Comparison of ENCODE assay signal across 8 cellular contexts in genomic region chr17:57995076-57995956, GRCh38. TPM values are rescaled to one million over a fixed set of nuclear protein-coding genes. Genes with fewer than 3 reads are reported as not detected.
DNase-seq lines count a peak whose midpoint lies in the region; ATAC-seq, FAIRE-seq and TF ChIP-seq lines count a peak whose summit lies in the region.

No MANE protein-coding gene starts in this region.

- H3K27me3 ChIP-seq in DND-41 (ENCODE audit: insufficient read depth, low read length, poor library complexity) (no peaks in the 10 kb centered on the region), HAP-1 (ENCODE audit: low read depth) (no peaks in the 10 kb centered on the region), K562 (ENCODE audit: control insufficient read depth in 2 of 2, insufficient read depth in 2 of 2, low read length in 2 of 2) (no peaks in the 10 kb centered on the region), iPS DF 6.9 (ENCODE audit: control insufficient read depth, insufficient read depth, low read length) (no peaks in the 10 kb centered on the region), spleen (replicated peaks in 1 of 7) (no peaks in the 10 kb centered on the region)

- TF ChIP-seq RAD21 in K562 (CRISPR knock-in tag; conservative IDR thresholded peaks at IDR 0.05 in 1 of 2, IDR thresholded peaks at IDR 0.05 in 1 of 2) = peak; percentile 57 to 72

- H3K4me3 ChIP-seq in DND-41 (ENCODE audit: low read depth in 1 of 2, low read length in 2 of 2) (no peak overlapping the region), HAP-1 (no peak overlapping the region), K562 (no peak overlapping the region), iPS DF 6.9 (ENCODE audit: low read length) (no peak overlapping the region), spleen (no peak overlapping the region)

- in situ Hi-C loops in HAP-1 (cut with MboI; ENCODE audit: low sequenced_read_pairs) = loop anchor here (5.0 to 10.0 kb wide), 2 partner anchors 101 to 138 kb away; no protein-coding TSS in a partner anchor
- in situ Hi-C loops in K562 (cut with MboI) = loop anchor here (5.0 kb wide), 1 partner anchor 143 kb away; the partner anchor contains the start of gene MRPS23

- CTCF ChIA-PET in K562 (lab: Yijun Ruan, JAX; ENCODE audit: low intra/inter-chr PET ratio) = interaction anchor here (0.6 to 1.4 kb wide), 8 partner anchors 12 to 871 kb away, joined by 3 to 8 read pairs (median 4); partner anchors contain the start of gene SRSF1

- intact Hi-C loops in K562 (cut with micrococcal nuclease) = loop anchor here (1.0 to 5.0 kb wide), 5 partner anchors 45 to 137 kb away; no protein-coding TSS in a partner anchor
- intact Hi-C loops in spleen (cut with DNase I; ENCODE audit: low total_unique reads) = loop anchor here (5.0 kb wide), 1 partner anchor 103 kb away; no protein-coding TSS in a partner anchor

- peak; percentile 85 for FAIRE-seq in K562 (lab: Jason Lieb, UNC)

- no TSS peak for BruUV-seq in K562 (replicated peaks; lab: Mats Ljungman, UMichigan)

- H3K4me2 ChIP-seq in DND-41 (ENCODE audit: insufficient read depth, low read length) (no peak overlapping the region), K562 (ENCODE audit: insufficient read depth, low read length) (no peak overlapping the region)

- peaks cover 3% of the 10 kb centered on the region for H3K9me1 ChIP-seq in K562 (ENCODE audit: control insufficient read depth, insufficient read depth, low read length)

- DNase-seq in DND-41 = peak; percentile 72
- DNase-seq in HAP-1 (ENCODE audit: low spot score in 2 of 2) = peak; percentile 70 to 76
- peak; percentile 64 for DNase-seq in NCI-H187 treated with DMSO at 0.1 percent for 48 hours (lab: John Stamatoyannopoulos, UW)
- peak in 2 of 3 donors; percentile 17 to 20 for DNase-seq in T-helper 17 cell
- DNase-seq in K562 (ENCODE audit: extremely low read depth in 1 of 4, low spot score in 3 of 4) = peak; percentile 50 to 81 (median 65)
- peak; percentile 67 for DNase-seq in iPS DF 6.9 (ENCODE audit: low read depth, low spot score)
- no peak for DNase-seq in spleen
- no peak for DNase-seq in NK-92 (lab: John Stamatoyannopoulos, UW; ENCODE audit: unreplicated experiment)

- peak overlapping the region; percentile 66 for H3K4me3 Mint-ChIP-seq in T-helper 17 cell

- no peaks in the 10 kb centered on the region for H3K36me3 Mint-ChIP-seq in T-helper 17 cell (ENCODE audit: low read depth)

- POLR2A ChIA-PET in K562 (lab: Yijun Ruan, JAX) = interaction anchor here (0.7 to 7.6 kb wide), 9 partner anchors 8 to 1020 kb away, joined by 3 to 82 read pairs (median 4); partner anchors contain the start of gene SRSF1

- H3K27me3 Mint-ChIP-seq in T-helper 17 cell = no peaks in the 10 kb centered on the region

- 31% methylated on average over 4 of the region's 4 CpGs for WGBS in K562 (ENCODE audit: insufficient coverage, low coverage, missing lambda C conversion rate)
- WGBS in iPS DF 6.9 (ENCODE audit: insufficient coverage, insufficient read length) = no CpG with 5 or more reads among the region's 4 CpGs
- WGBS in spleen, 5 donors = 32 to 42% (median 37%) methylated on average over 4 of the region's 4 CpGs

- H3K36me3 ChIP-seq in DND-41 (ENCODE audit: insufficient read depth, low read length) (peaks cover 16% of the 10 kb centered on the region), HAP-1 (replicated peaks) (peaks cover 37% of the 10 kb centered on the region), K562 (ENCODE audit: control insufficient read depth, insufficient read depth, low read length) (peaks cover 29% of the 10 kb centered on the region), iPS DF 6.9 (ENCODE audit: control insufficient read depth, insufficient read depth, low read length) (peaks cover 5% of the 10 kb centered on the region; the same call in 1 of the 2 replicates), spleen (peaks cover 0 to 38% (median 10%) of the 10 kb centered on the region in 6 donors)

- no peak for TF ChIP-seq EP300 in K562 (IDR thresholded peaks at IDR 0.05; ENCODE audit: low read length)

- peaks cover 23% of the 10 kb centered on the region for H3K4me1 ChIP-seq in DND-41 (ENCODE audit: insufficient read depth, low read length)
- peaks cover 15% of the 10 kb centered on the region for H3K4me1 ChIP-seq in HAP-1
- peaks cover 2 to 31% of the 10 kb centered on the region in 2 experiments; a peak in 4 of 5 replicates for H3K4me1 ChIP-seq in K562 (replicated peaks in 1 of 2; ENCODE audit: control insufficient read depth in 2 of 2, insufficient read depth in 2 of 2, low read length in 2 of 2)
- peaks cover 2% of the 10 kb centered on the region; the same call in 1 of the 2 replicates for H3K4me1 ChIP-seq in iPS DF 6.9 (ENCODE audit: control insufficient read depth, insufficient read depth, low read length)
- H3K4me1 ChIP-seq in spleen = peaks cover 9 to 71% (median 40%) of the 10 kb centered on the region in 6 donors

- H3K9ac ChIP-seq in DND-41 (ENCODE audit: low read depth, low read length) = no peak overlapping the region
- no peak overlapping the region for H3K9ac ChIP-seq in K562 (ENCODE audit: insufficient read depth in 1 of 2, low read depth in 2 of 2, low read length in 2 of 2)

- H4K20me1 ChIP-seq in DND-41 (ENCODE audit: insufficient read depth, low read length) (peaks cover 20% of the 10 kb centered on the region), K562 (replicated peaks; ENCODE audit: control insufficient read depth, insufficient read depth, low read length) (no peaks in the 10 kb centered on the region; the same call in 1 of the 2 replicates)

- H3K27ac Mint-ChIP-seq in T-helper 17 cell = peak overlapping the region; percentile 83

- H3K4me1 Mint-ChIP-seq in T-helper 17 cell = peaks cover 21% of the 10 kb centered on the region

- TF ChIP-seq CTCF in DND-41 (IDR thresholded peaks at IDR 0.05; ENCODE audit: borderline replicate concordance, extremely low read depth, low read length, poor library complexity, severe bottlenecking) (peak; percentile 78), K562 (IDR thresholded peaks at IDR 0.05 in 2 of 3, conservative IDR thresholded peaks at IDR 0.05 in 1 of 3; ENCODE audit: insufficient read depth in 2 of 3, low read depth in 1 of 3, low read length in 3 of 3) (peak; percentile 70 to 80 (median 78)), spleen (IDR thresholded peaks at IDR 0.05 in 8 of 11, conservative IDR thresholded peaks at IDR 0.05 in 3 of 11) (peak; percentile 23 to 78 (median 65))

- H2AFZ ChIP-seq in DND-41 (ENCODE audit: low read depth, low read length) = no peak overlapping the region
- no peak overlapping the region for H2AFZ ChIP-seq in K562 (ENCODE audit: low read depth, low read length)

- TF ChIP-seq POLR2A in K562 (conservative IDR thresholded peaks at IDR 0.05) = peak; percentile 79
- TF ChIP-seq POLR2A in spleen (IDR thresholded peaks at IDR 0.05) = no peak

- H3K27ac ChIP-seq in DND-41 (ENCODE audit: low read length) = no peak overlapping the region
- no peak overlapping the region; the same call in 2 of the 3 replicates for H3K27ac ChIP-seq in K562 (ENCODE audit: extremely low read depth, low read depth, low read length)
- H3K27ac ChIP-seq in iPS DF 6.9 (ENCODE audit: low read length) = no peak overlapping the region
- peak overlapping the region in 6 of 8 donors; percentile 29 to 50 (median 36) for H3K27ac ChIP-seq in spleen

- no peaks in the 10 kb centered on the region for H3K9me3 ChIP-seq in DND-41 (ENCODE audit: insufficient read depth, low read length, severe bottlenecking)
- H3K9me3 ChIP-seq in HAP-1 = no peaks in the 10 kb centered on the region
- H3K9me3 ChIP-seq in T-helper 17 cell (ENCODE audit: control insufficient read depth, low read length, poor library complexity, severe bottlenecking) = no peaks in the 10 kb centered on the region
- H3K9me3 ChIP-seq in K562 (replicated peaks; ENCODE audit: control insufficient read depth, insufficient read depth, low read depth, low read length) = no peaks in the 10 kb centered on the region
- H3K9me3 ChIP-seq in iPS DF 6.9 (ENCODE audit: control insufficient read depth, insufficient read depth, low read length) = no peaks in the 10 kb centered on the region
- H3K9me3 ChIP-seq in spleen = no peaks in the 10 kb centered on the region

- H3K79me2 ChIP-seq in DND-41 (ENCODE audit: insufficient read depth, low read length) (no peaks in the 10 kb centered on the region), K562 (ENCODE audit: control insufficient read depth, insufficient read depth, low read length) (no peaks in the 10 kb centered on the region)

- ATAC-seq in DND-41 (ENCODE audit: insufficient read depth, low read depth) (peak; percentile 80), T-helper 17 cell (peak; percentile 88), K562 (peak; percentile 85)

RNA-seq across cellular contexts. Expression of gene VEZF1, which starts 7.3 kb away (rescaled TPM):
- total RNA-seq in T-helper 17 cell = 10 to 100 TPM; 41.7 to 48.7 TPM
- 10.2 and 22.1 TPM in 2 replicates for total RNA-seq in K562 (2011; cell fraction: chromatin; rRNA removed; ENCODE audit: low replicate concordance)
- total RNA-seq in K562 (2011; cell fraction: nucleolus; rRNA removed) = 8.3 and 9.2 TPM in 2 replicates
- 13.8 and 21.1 TPM in 2 replicates for total RNA-seq in K562 (2011; cell fraction: nucleoplasm; rRNA removed)
- 17.8 and 19.3 TPM in 2 replicates for total RNA-seq in K562 (2014; rRNA removed)
- 25.9 and 26.2 TPM in 2 replicates for total RNA-seq in K562 (2014; rRNA removed; fragmentation: Illumina TruSeq; extraction: Trizol)
- 26.2 and 26.8 TPM in 2 replicates for total RNA-seq in K562 (2015; rRNA removed; fragmentation: Illumina TruSeq; extraction: Trizol)
- total RNA-seq in K562 (2021) = 24.6 and 25.7 TPM in 2 replicates
- 18.2 and 22.1 TPM in 2 replicates for polyA plus RNA-seq in K562 (2011; rRNA removed)
- polyA plus RNA-seq in K562 (2011; cell fraction: cytosol; rRNA removed) = 14.7 and 15.8 TPM in 2 replicates
- polyA plus RNA-seq in K562 (2011; cell fraction: nucleus; rRNA removed) = 25.7 and 26.0 TPM in 2 replicates
- polyA plus RNA-seq in K562 (2012) = 21.9 and 25.5 TPM in 2 replicates
- polyA plus RNA-seq in K562 (2014; fragmentation: Illumina TruSeq; extraction: Trizol) = 28.3 and 33.4 TPM in 2 replicates
- polyA plus RNA-seq in K562 (2014; fragmentation: Nextera tagmentation; extraction: Ambion mirVana) = 1 to 10 TPM; 9.5 to 9.8 TPM
- polyA plus RNA-seq in K562 (2014; rRNA removed) = 12.3 and 15.5 TPM in 2 replicates
- polyA minus RNA-seq in K562 (2011; rRNA and poly(A)+ RNA removed) = 31.2 and 40.2 TPM in 2 replicates
- 18.1 and 19.2 TPM in 2 replicates for polyA minus RNA-seq in K562 (2011; cell fraction: cytosol; rRNA and poly(A)+ RNA removed)
- polyA minus RNA-seq in K562 (2011; cell fraction: nucleus; rRNA and poly(A)+ RNA removed) = 14.0 and 18.0 TPM in 2 replicates
- total RNA-seq in spleen = 10 to 100 TPM; 43.0 to 59.9 (median 54.2) TPM
- 10 to 100 TPM in 2 of 3 donors, 1 to 10 TPM in 1; 10.0 to 19.1 (median 10.2) TPM for polyA plus RNA-seq in spleen

RNA-seq across cellular contexts. Expression of gene SRSF1, which starts 11.7 kb away (rescaled TPM):
- total RNA-seq in T-helper 17 cell (100 to 1,000 TPM in 1 of 2 donors, 10 to 100 TPM in 1; 94.9 to 107 TPM), K562 (2014; rRNA removed) (434 and 460 TPM in 2 replicates), K562 (2014; rRNA removed; fragmentation: Illumina TruSeq; extraction: Trizol) (485 and 507 TPM in 2 replicates), K562 (2015; rRNA removed; fragmentation: Illumina TruSeq; extraction: Trizol) (538 and 559 TPM in 2 replicates), K562 (2021) (384 and 442 TPM in 2 replicates), spleen (100 to 1,000 TPM; 165 to 213 (median 174) TPM)
- 786 and 1,134 TPM in 2 replicates for total RNA-seq in K562 (2011; cell fraction: chromatin; rRNA removed; ENCODE audit: low replicate concordance)
- 478 and 544 TPM in 2 replicates for total RNA-seq in K562 (2011; cell fraction: nucleolus; rRNA removed)
- 429 and 506 TPM in 2 replicates for total RNA-seq in K562 (2011; cell fraction: nucleoplasm; rRNA removed)
- polyA plus RNA-seq in K562 (2011; rRNA removed) (318 and 470 TPM in 2 replicates), K562 (2014; fragmentation: Illumina TruSeq; extraction: Trizol) (380 and 384 TPM in 2 replicates), K562 (2014; fragmentation: Nextera tagmentation; extraction: Ambion mirVana) (10 to 100 TPM; 77.8 to 98.4 TPM), K562 (2014; rRNA removed) (425 and 475 TPM in 2 replicates), spleen (10 to 100 TPM; 65.8 to 90.4 (median 88.2) TPM)
- 194 and 299 TPM in 2 replicates for polyA plus RNA-seq in K562 (2011; cell fraction: cytosol; rRNA removed)
- polyA plus RNA-seq in K562 (2011; cell fraction: nucleus; rRNA removed) = 1,337 and 1,529 TPM in 2 replicates
- polyA plus RNA-seq in K562 (2012) = 195 and 557 TPM in 2 replicates
- polyA minus RNA-seq in K562 (2011; rRNA and poly(A)+ RNA removed) = 523 and 643 TPM in 2 replicates
- 235 and 297 TPM in 2 replicates for polyA minus RNA-seq in K562 (2011; cell fraction: cytosol; rRNA and poly(A)+ RNA removed)
- polyA minus RNA-seq in K562 (2011; cell fraction: nucleus; rRNA and poly(A)+ RNA removed) = 514 and 680 TPM in 2 replicates

RNA-seq across cellular contexts. Expression of gene CUEDC1, which starts 40.1 kb away (rescaled TPM):
- total RNA-seq in T-helper 17 cell = under 1 TPM; 0.21 to 0.82 TPM
- 3.9 and 5.6 TPM in 2 replicates for total RNA-seq in K562 (2011; cell fraction: chromatin; rRNA removed; ENCODE audit: low replicate concordance)
- total RNA-seq in K562 (2011; cell fraction: nucleolus; rRNA removed) = 3.2 and 5.3 TPM in 2 replicates
- total RNA-seq in K562 (2011; cell fraction: nucleoplasm; rRNA removed) = 2.2 and 2.3 TPM in 2 replicates
- 0.33 and 1.5 TPM in 2 replicates for total RNA-seq in K562 (2014; rRNA removed)
- total RNA-seq in K562 (2014; rRNA removed; fragmentation: Illumina TruSeq; extraction: Trizol) = 0.64 and 0.65 TPM in 2 replicates
- total RNA-seq in K562 (2015; rRNA removed; fragmentation: Illumina TruSeq; extraction: Trizol) = 0.62 and 0.94 TPM in 2 replicates
- 1.0 and 2.5 TPM in 2 replicates for total RNA-seq in K562 (2021)
- polyA plus RNA-seq in K562 (2011; rRNA removed) = 1.7 and 2.0 TPM in 2 replicates
- 1.6 and 1.8 TPM in 2 replicates for polyA plus RNA-seq in K562 (2011; cell fraction: cytosol; rRNA removed)
- polyA plus RNA-seq in K562 (2011; cell fraction: nucleus; rRNA removed) = 4.7 and 9.4 TPM in 2 replicates
- 0.42 and 2.3 TPM in 2 replicates for polyA plus RNA-seq in K562 (2012)
- polyA plus RNA-seq in K562 (2014; fragmentation: Illumina TruSeq; extraction: Trizol) = 1.5 and 1.7 TPM in 2 replicates
- polyA plus RNA-seq in K562 (2014; fragmentation: Nextera tagmentation; extraction: Ambion mirVana) = under 1 TPM in 1 of 2 experiments, not detected in 1; 0.20 TPM
- 2.5 and 4.1 TPM in 2 replicates for polyA plus RNA-seq in K562 (2014; rRNA removed)
- 0.75 and 1.4 TPM in 2 replicates for polyA minus RNA-seq in K562 (2011; rRNA and poly(A)+ RNA removed)
- 1.5 and 2.1 TPM in 2 replicates for polyA minus RNA-seq in K562 (2011; cell fraction: cytosol; rRNA and poly(A)+ RNA removed)
- 1.6 and 1.7 TPM in 2 replicates for polyA minus RNA-seq in K562 (2011; cell fraction: nucleus; rRNA and poly(A)+ RNA removed)
- 10 to 100 TPM; 13.2 to 23.5 (median 16.7) TPM for total RNA-seq in spleen
- polyA plus RNA-seq in spleen = 10 to 100 TPM in 1 of 3 donors, 1 to 10 TPM in 2; 5.4 to 15.7 (median 5.4) TPM

Comparison
In these comparisons a context has a peak if more than half of its experiments do, and no peak if none do; other contexts are left out.
1. DNase-seq: peak in DND-41 (single experiment), HAP-1 (2 of 2), NCI-H187 treated with DMSO at 0.1 percent for 48 hours (single experiment), T-helper 17 cell (2 of 3), K562 (4 of 4) and iPS DF 6.9 (single experiment); none in spleen (single experiment) and NK-92 (single experiment).
2. H3K27ac ChIP-seq: peak in spleen (6 of 8); none in DND-41 (single experiment), K562 (single experiment) and iPS DF 6.9 (single experiment).
3. Peak in every context shown above with its lines, with median percentiles within 50 percentile points of each other: ATAC-seq and CTCF ChIP-seq.